In the genomic region with DNA sequence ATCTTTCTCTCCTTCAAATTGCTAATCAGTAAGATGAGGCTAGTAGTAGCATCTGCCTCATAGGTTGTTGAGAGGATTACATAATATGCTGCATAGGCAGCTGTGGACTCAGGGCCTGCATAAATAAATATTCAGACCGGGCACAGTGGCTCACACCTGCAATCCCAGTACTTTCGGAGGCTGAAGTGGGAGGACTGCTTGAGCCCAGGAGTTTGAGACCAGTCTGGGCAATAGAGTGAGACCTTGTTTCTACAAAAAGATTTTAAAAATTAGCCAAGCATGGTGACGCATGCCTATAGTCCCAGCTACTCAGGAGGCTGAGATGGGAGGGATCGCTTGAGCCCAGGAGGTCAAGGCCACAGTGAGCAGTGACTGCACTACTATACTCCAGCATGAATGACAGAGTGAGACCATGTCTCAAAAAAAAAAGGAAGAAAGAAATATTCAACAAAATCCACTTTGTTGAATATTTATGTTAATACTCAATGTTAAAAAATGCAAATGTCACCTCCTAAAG, we compare ENCODE assay signal across 13 cellular contexts. TPM values are rescaled to one million over a fixed set of nuclear protein-coding genes. Genes with fewer than 3 reads are reported as not detected.
A peak's percentile ranks its signal among the peaks of the same experiment; 100 is the strongest.
DNase-seq lines count a peak whose midpoint lies in the region; TF ChIP-seq lines count a peak whose summit lies in the region.
"Had no signal": no experiment of that assay in that cellular context is flagged by ENCODE, and none has a peak within 500 bp of the region (broad histone marks: within the 10 kb centered on the region; RNA-seq: fewer than 3 reads in every experiment).

No MANE protein-coding gene starts in this region.

- no peak overlapping the region for H3K4me3 ChIP-seq in adrenal gland
- H3K4me3 ChIP-seq: BLaER1 treated with 17β-estradiol and CSF1 and Interleukin-3, amounts not matched to agents 10 nM and 100 nM; GM23248; HAP-1 had no signal

- H3K27ac ChIP-seq in adrenal gland = peak overlapping the region in 4 of 5 donors; percentile 33 to 70 (median 45)
- H3K27ac ChIP-seq: BLaER1 treated with 17β-estradiol and CSF1 and Interleukin-3, amounts not matched to agents 10 nM and 100 nM; GM23248 had no signal

- no peaks in the 10 kb centered on the region for H3K36me3 ChIP-seq in adrenal gland (replicated peaks in 1 of 2)
- H3K36me3 ChIP-seq: BLaER1 treated with 17β-estradiol and CSF1 and Interleukin-3, amounts not matched to agents 10 nM and 100 nM; HAP-1 had no signal

- no peaks in the 10 kb centered on the region for H3K27me3 ChIP-seq in adrenal gland
- H3K27me3 ChIP-seq: BLaER1 treated with 17β-estradiol and CSF1 and Interleukin-3, amounts not matched to agents 10 nM and 100 nM had no signal

- no peak overlapping the region for H3K4me3 Mint-ChIP-seq in activated T-cell treated with anti-CD3 and anti-CD28 coated beads, Interleukin-2, amount 50 U/mL, for 24 hours
- H3K4me3 Mint-ChIP-seq: B cell; CD8-positive, alpha-beta T cell had no signal

- DNase-seq in activated T-cell treated with anti-CD3 and anti-CD28 coated beads, Interleukin-2, amount 50 U/mL, for 24 hours = no peak
- no peak for DNase-seq in activated T-cell treated with anti-CD3 and anti-CD28 coated beads, Interleukin-2, amount 50 U/mL, for 1 hour
- DNase-seq in NCI-H82 (lab: John Stamatoyannopoulos, UW) (peak; percentile 82), adrenal gland (peak; percentile 35 to 77 (median 66)), NCI-H1105 treated with DMSO at 0.1 percent for 48 hours (lab: John Stamatoyannopoulos, UW) (no peak), UCSD-AML1 (lab: John Stamatoyannopoulos, UW; ENCODE audit: unreplicated experiment) (no peak), islet precursor cell (no peak)
- DNase-seq: Calu3; CD8-positive, alpha-beta T cell; GM23248 had no signal

- intact Hi-C loops in adrenal gland (cut with DNase I) = no loop called here

- H3K36me3 Mint-ChIP-seq in activated T-cell treated with anti-CD3 and anti-CD28 coated beads, Interleukin-2, amount 50 U/mL, for 24 hours (ENCODE audit: low read depth) = no peaks in the 10 kb centered on the region
- H3K36me3 Mint-ChIP-seq: CD8-positive, alpha-beta T cell had no signal

- no peaks in the 10 kb centered on the region for H3K27me3 Mint-ChIP-seq in activated T-cell treated with anti-CD3 and anti-CD28 coated beads, Interleukin-2, amount 50 U/mL, for 24 hours
- H3K27me3 Mint-ChIP-seq: B cell had no signal

- no peak for TF ChIP-seq POLR2A in adrenal gland (IDR thresholded peaks at IDR 0.05)

- TF ChIP-seq CTCF in adrenal gland (IDR thresholded peaks at IDR 0.05) = no peak

- peaks cover 9 to 21% of the 10 kb centered on the region in 2 donors for H3K4me1 ChIP-seq in adrenal gland (replicated peaks in 1 of 2)
- H3K4me1 ChIP-seq: BLaER1 treated with 17β-estradiol and CSF1 and Interleukin-3, amounts not matched to agents 10 nM and 100 nM; HAP-1 had no signal

- H3K4me1 Mint-ChIP-seq in activated T-cell treated with anti-CD3 and anti-CD28 coated beads, Interleukin-2, amount 50 U/mL, for 24 hours (ENCODE audit: low read depth) = peaks cover 4% of the 10 kb centered on the region
- H3K4me1 Mint-ChIP-seq: B cell had no signal

- H3K9me3 Mint-ChIP-seq in activated T-cell treated with anti-CD3 and anti-CD28 coated beads, Interleukin-2, amount 50 U/mL, for 24 hours = no peaks in the 10 kb centered on the region
- H3K9me3 Mint-ChIP-seq: CD8-positive, alpha-beta T cell had no signal

- 40 to 57% (median 51%) methylated on average over 4 of the region's 4 CpGs for WGBS in adrenal gland, 4 donors

- H3K27ac Mint-ChIP-seq in activated T-cell treated with anti-CD3 and anti-CD28 coated beads, Interleukin-2, amount 50 U/mL, for 24 hours = peak overlapping the region; percentile 22
- H3K27ac Mint-ChIP-seq: B cell; CD8-positive, alpha-beta T cell had no signal

- no peaks in the 10 kb centered on the region for H3K9me3 ChIP-seq in adrenal gland (replicated peaks in 1 of 3)
- H3K9me3 ChIP-seq: BLaER1 treated with 17β-estradiol and CSF1 and Interleukin-3, amounts not matched to agents 10 nM and 100 nM; HAP-1 had no signal

RNA-seq across cellular contexts. Expression of a gene that starts 18.3 kb away (rescaled TPM):
- 100 to 1,000 TPM in 4 of 8 donors, 10 to 100 TPM in 4; 23.8 to 190 (median 85.4) TPM for total RNA-seq in adrenal gland
- 100 to 1,000 TPM in 1 of 3 donors, 10 to 100 TPM in 2; 50.8 to 141 (median 68.1) TPM for polyA plus RNA-seq in adrenal gland

Comparison
In these comparisons a context has a peak if more than half of its experiments do, and no peak if none do; other contexts are left out.
1. DNase-seq: peak in NCI-H82 (single experiment) and adrenal gland (7 of 7); none in activated T-cell treated with anti-CD3 and anti-CD28 coated beads, Interleukin-2, amount 50 U/mL, for 24 hours (single experiment), activated T-cell treated with anti-CD3 and anti-CD28 coated beads, Interleukin-2, amount 50 U/mL, for 1 hour (single experiment), NCI-H1105 treated with DMSO at 0.1 percent for 48 hours (single experiment), UCSD-AML1 (single experiment) and islet precursor cell (single experiment).